9 cellular contexts compared by ENCODE assay signal in genomic region chr19:44401787-44402115, GRCh38. TPM values are rescaled to one million over a fixed set of nuclear protein-coding genes. Genes with fewer than 3 reads are reported as not detected.
DNase-seq lines count a peak whose midpoint lies in the region; ATAC-seq and TF ChIP-seq lines count a peak whose summit lies in the region.
"Had no signal": no experiment of that assay in that cellular context is flagged by ENCODE, and none has a peak within 500 bp of the region (broad histone marks: within the 10 kb centered on the region; RNA-seq: fewer than 3 reads in every experiment).

No MANE protein-coding gene starts in this region.

- H3K27me3 Mint-ChIP-seq in GM23338 (ENCODE audit: insufficient read depth, low read depth, poor library complexity), result peaks cover 8% of the 10 kb centered on the region
- peaks cover 7% of the 10 kb centered on the region for H3K27me3 Mint-ChIP-seq in activated T-helper 17 cell treated with anti-CD3 and anti-CD28 coated beads, Interleukin-2, amount 50 U/mL, for 72 hours

- H3K79me2 ChIP-seq in GM23338 (replicated peaks; ENCODE audit: insufficient read depth), result no peaks in the 10 kb centered on the region

- no peaks in the 10 kb centered on the region for H3K4me1 Mint-ChIP-seq in GM23338
- H3K4me1 Mint-ChIP-seq in activated T-helper 17 cell treated with anti-CD3 and anti-CD28 coated beads, Interleukin-2, amount 50 U/mL, for 72 hours, result peaks cover 6% of the 10 kb centered on the region

- H3K36me3 Mint-ChIP-seq in GM23338 (ENCODE audit: low read depth), result peaks cover 7% of the 10 kb centered on the region; the same call in 2 of the 3 replicates
- peaks cover 12% of the 10 kb centered on the region for H3K36me3 Mint-ChIP-seq in activated T-helper 17 cell treated with anti-CD3 and anti-CD28 coated beads, Interleukin-2, amount 50 U/mL, for 72 hours (ENCODE audit: low read depth)

- in situ Hi-C loops in GM13976 (cut with MboI; ENCODE audit: low sequenced_read_pairs, unreplicated experiment), result no loop called here

- no peaks in the 10 kb centered on the region for H3K27me3 ChIP-seq in GM23338 (ENCODE audit: insufficient read depth)

- peaks cover 45% of the 10 kb centered on the region for H3K9me3 Mint-ChIP-seq in GM23338
- peaks cover 21% of the 10 kb centered on the region for H3K9me3 Mint-ChIP-seq in activated T-helper 17 cell treated with anti-CD3 and anti-CD28 coated beads, Interleukin-2, amount 50 U/mL, for 72 hours

- no peaks in the 10 kb centered on the region for H3K36me3 ChIP-seq in GM23338 (ENCODE audit: insufficient read depth)

- peaks cover 4% of the 10 kb centered on the region for H3K9me2 ChIP-seq in GM23338 (ENCODE audit: insufficient read depth)

- peak overlapping the region; percentile 72 for H3K4me2 ChIP-seq in GM23338

- H4K20me1 ChIP-seq in GM23338 (replicated peaks; ENCODE audit: insufficient read depth), result no peaks in the 10 kb centered on the region

- H3K4me3 Mint-ChIP-seq in GM23338, result peak overlapping the region; percentile 87
- H3K4me3 Mint-ChIP-seq in activated T-helper 17 cell treated with anti-CD3 and anti-CD28 coated beads, Interleukin-2, amount 50 U/mL, for 72 hours, result peak overlapping the region; percentile 87

- no peak for ATAC-seq in GM23338
- ATAC-seq in activated T-helper 17 cell treated with anti-CD3 and anti-CD28 coated beads, Interleukin-2, amount 50 U/mL, for 72 hours (replicated peaks), result no peak
- ATAC-seq in HG03108 (IDR thresholded peaks at IDR 0.05; ENCODE audit: unreplicated experiment), result no peak

- H3K27ac Mint-ChIP-seq in GM23338, result no peak overlapping the region
- peak overlapping the region; percentile 78 for H3K27ac Mint-ChIP-seq in activated T-helper 17 cell treated with anti-CD3 and anti-CD28 coated beads, Interleukin-2, amount 50 U/mL, for 72 hours

- H2AFZ ChIP-seq in GM23338, result peak overlapping the region; percentile 88

- 0 out of 2 replicates have a peak, but pooled peaks cover 3% of the 10 kb centered on the region for H3K4me1 ChIP-seq in GM23338 (ENCODE audit: insufficient read depth)

- TF ChIP-seq CTCF in GM23338 (conservative IDR thresholded peaks at IDR 0.05; ENCODE audit: low read depth in 2 of 2) (no peak), GM13976 (IDR thresholded peaks at IDR 0.05; ENCODE audit: borderline replicate concordance, control extremely low read depth, extremely low read depth, insufficient read depth, missing control alignments) (no peak)

- no peak overlapping the region for H3K27ac ChIP-seq in GM23338 (ENCODE audit: low read depth)
- H3K27ac ChIP-seq: SK-N-MC had no signal

- peak overlapping the region; percentile 67 for H3K4me3 ChIP-seq in GM23338
- peak overlapping the region; percentile 78 for H3K4me3 ChIP-seq in iPS-11a (ENCODE audit: low read depth, low read length)
- H3K4me3 ChIP-seq in skeletal muscle cell (ENCODE audit: low read depth, low read length), result peak overlapping the region; percentile 68

- DNase-seq in GM23338 (ENCODE audit: low spot score), result peak; percentile 2
- DNase-seq in skeletal muscle cell (ENCODE audit: low read depth), result no peak
- no peak for DNase-seq in GM13976 (ENCODE audit: low spot score)
- no peak for DNase-seq in middle frontal gyrus (ENCODE audit: extremely low spot score, low spot score)
- no peak for DNase-seq in NCI-H1417 (lab: John Stamatoyannopoulos, UW)

- H3F3A ChIP-seq in GM23338 (replicated peaks; ENCODE audit: low read depth), result no peaks in the 10 kb centered on the region

TF ChIP-seq in GM23338, 12 proteins besides CTCF, POLR2A, EP300 and RAD21:
- TF ChIP-seq POLR2AphosphoS5 (IDR thresholded peaks at IDR 0.05; ENCODE audit: low read depth), result no peak

RNA-seq across cellular contexts. Expression of gene ZNF285, which starts 0.3 kb away (rescaled TPM):
- 1.2 and 3.4 TPM in 2 replicates for total RNA-seq in GM23338 (2014; rRNA removed; shearing (Covaris generic))
- 1.3 and 1.7 TPM in 2 replicates for polyA plus RNA-seq in GM23338 (2016; fragmentation: Nextera tagmentation; extraction: Ambion mirVana)
- 1 to 10 TPM in 1 of 2 donors, not detected in 1; 1.9 TPM for total RNA-seq in activated T-helper 17 cell treated with anti-CD3 and anti-CD28 coated beads, Interleukin-2, amount 50 U/mL, for 72 hours

RNA-seq across cellular contexts. Expression of gene ZNF112, which starts 45.3 kb away (rescaled TPM):
- total RNA-seq in GM23338 (2014; rRNA removed; shearing (Covaris generic)), result 4.2 and 4.6 TPM in 2 replicates
- 1.4 and 3.0 TPM in 2 replicates for polyA plus RNA-seq in GM23338 (2016; fragmentation: Nextera tagmentation; extraction: Ambion mirVana)
- not detected for total RNA-seq in activated T-helper 17 cell treated with anti-CD3 and anti-CD28 coated beads, Interleukin-2, amount 50 U/mL, for 72 hours

RNA-seq across cellular contexts. Expression of gene ZNF229, which starts 46.5 kb away (rescaled TPM):
- total RNA-seq in GM23338 (2014; rRNA removed; shearing (Covaris generic)), result 4.0 and 5.2 TPM in 2 replicates
- polyA plus RNA-seq in GM23338 (2016; fragmentation: Nextera tagmentation; extraction: Ambion mirVana), result 2.6 and 3.4 TPM in 2 replicates
- under 1 TPM; 0.05 to 0.09 TPM for total RNA-seq in activated T-helper 17 cell treated with anti-CD3 and anti-CD28 coated beads, Interleukin-2, amount 50 U/mL, for 72 hours
